1 cellular context compared by ENCODE assay signal in genomic region chr12:52581481-52581880, GRCh38.
TF ChIP-seq lines count a peak whose summit lies in the region.

No MANE protein-coding gene starts in this region.

TF ChIP-seq in WTC11, 78 proteins besides CTCF, POLR2A, EP300 and RAD21 (continued from another document):
- no peak for TF ChIP-seq AFF4 (CRISPR knock-in tag; IDR thresholded peaks at IDR 0.05; ENCODE audit: borderline replicate concordance)
